ENCODE assay signal across 17 cellular contexts in the genomic region with DNA sequence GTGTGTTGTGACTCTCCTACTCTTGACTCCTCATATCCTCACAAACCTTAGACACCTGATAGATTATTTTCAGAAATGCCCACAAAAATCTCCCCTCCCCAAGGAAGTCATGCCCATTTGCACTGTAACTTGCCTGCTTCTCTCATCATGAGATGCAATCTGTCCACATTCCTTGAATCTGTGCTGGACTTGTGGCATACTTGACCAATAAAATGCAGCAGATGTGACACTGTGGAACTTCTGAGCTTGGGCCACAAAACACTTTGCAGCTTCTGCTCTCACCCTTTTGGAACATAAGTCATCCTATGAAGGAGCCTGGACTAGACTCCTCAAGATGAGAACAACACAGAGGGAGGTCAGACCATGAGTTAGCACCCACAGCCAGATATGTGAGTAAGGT. TPM values are rescaled to one million over a fixed set of nuclear protein-coding genes. Genes with fewer than 3 reads are reported as not detected.
A peak's percentile ranks its signal among the peaks of the same experiment; 100 is the strongest.
DNase-seq lines count a peak whose midpoint lies in the region; ATAC-seq and TF ChIP-seq lines count a peak whose summit lies in the region.
"Had no signal": no experiment of that assay in that cellular context is flagged by ENCODE, and none has a peak within 500 bp of the region (broad histone marks: within the 10 kb centered on the region; RNA-seq: fewer than 3 reads in every experiment).

No MANE protein-coding gene starts in this region.

- ATAC-seq in GM21390 (IDR thresholded peaks at IDR 0.05; ENCODE audit: unreplicated experiment): no peak
- ATAC-seq: HCT116 had no signal

- no peak overlapping the region for H3T11ph ChIP-seq in H9 (ENCODE audit: low read length)

- H3K27me3 Mint-ChIP-seq in CD14-positive monocyte (ENCODE audit: low read depth in 3 of 3) (peaks cover 24 to 41% (median 31%) of the 10 kb centered on the region in 3 donors), H9 (ENCODE audit: low read depth) (peaks cover 33% of the 10 kb centered on the region)

- intact Hi-C loops in CD14-positive monocyte (cut with micrococcal nuclease): loop anchor here in 1 of 2 donors (10.0 kb wide), 1 partner anchor 59 kb away; no protein-coding TSS in a partner anchor

- H3K4ac ChIP-seq in H9 (ENCODE audit: low read depth, low read length): no peak overlapping the region

- H3K23me2 ChIP-seq in H9 (ENCODE audit: insufficient read length, low read depth, low read length, poor library complexity, severe bottlenecking): peaks cover 4% of the 10 kb centered on the region

- no peak overlapping the region for H2BK12ac ChIP-seq in H9 (ENCODE audit: insufficient read length, low read depth, low read length)

- no peaks in the 10 kb centered on the region; the same call in 1 of the 2 replicates for H3K27me3 ChIP-seq in H9 (ENCODE audit: insufficient read depth, low read length)
- H3K27me3 ChIP-seq: BLaER1 treated with 17β-estradiol and CSF1 and Interleukin-3, amounts not matched to agents 10 nM and 100 nM had no signal

- no peak overlapping the region for H4K8ac ChIP-seq in H9 (replicated peaks; ENCODE audit: insufficient read length, low read depth, low read length)

- no peak overlapping the region for H3K27ac ChIP-seq in H9 (ENCODE audit: insufficient read length, low read depth, low read length)
- H3K27ac ChIP-seq: GM23248 had no signal

- H2BK120ac ChIP-seq in H9 (ENCODE audit: low read depth, low read length, poor library complexity, severe bottlenecking): no peak overlapping the region

- no peak overlapping the region for H3K18ac ChIP-seq in H9 (ENCODE audit: insufficient read length, low read depth, low read length)

- H4K20me1 ChIP-seq in H9 (ENCODE audit: control insufficient read depth, insufficient read depth, insufficient read length): no peaks in the 10 kb centered on the region
- H4K20me1 ChIP-seq: BLaER1 treated with 17β-estradiol and CSF1 and Interleukin-3, amounts not matched to agents 10 nM and 100 nM had no signal

- H4K91ac ChIP-seq in H9 (ENCODE audit: insufficient read length, low read depth, low read length): no peak overlapping the region

- H3K27ac Mint-ChIP-seq in CD14-positive monocyte (peak overlapping the region in 4 of 7 donors; percentile 2 to 39 (median 14)), H9 (no peak overlapping the region)
- H3K27ac Mint-ChIP-seq: CD4-positive, alpha-beta memory T cell had no signal

- no peak overlapping the region for H3K9ac ChIP-seq in H9 (ENCODE audit: extremely low read depth, insufficient read length, low read length)
- H3K9ac ChIP-seq: BLaER1 treated with 17β-estradiol and CSF1 and Interleukin-3, amounts not matched to agents 10 nM and 100 nM; GM23248 had no signal

- H3K4me3 Mint-ChIP-seq in CD14-positive monocyte (peak overlapping the region in 1 of 2 donors; percentile 48), H9 (no peak overlapping the region)
- H3K4me3 Mint-ChIP-seq: CD4-positive, alpha-beta memory T cell had no signal

- H2BK15ac ChIP-seq in H9 (ENCODE audit: low read depth, low read length): no peak overlapping the region

- TF ChIP-seq CTCF in CD14-positive monocyte (IDR thresholded peaks at IDR 0.05) (no peak), H9 (conservative IDR thresholded peaks at IDR 0.05) (no peak)

- H3K14ac ChIP-seq in H9 (ENCODE audit: insufficient read depth, low read length): no peak overlapping the region

- no peak overlapping the region for H2AFZ ChIP-seq in H9 (ENCODE audit: low read length)
- H2AFZ ChIP-seq: GM23248 had no signal

- H3K9me3 ChIP-seq in H9 (ENCODE audit: control insufficient read depth, low read depth, low read length): no peaks in the 10 kb centered on the region
- H3K9me3 ChIP-seq: BE2C had no signal

- DNase-seq in CD14-positive monocyte (ENCODE audit: low spot score) (no peak), H9 (no peak), myocyte (ENCODE audit: low read depth) (peak; percentile 72), UCSD-AML1 (lab: John Stamatoyannopoulos, UW; ENCODE audit: unreplicated experiment) (no peak)
- DNase-seq in activated CD4-positive, alpha-beta T cell treated with anti-CD3 and anti-CD28 coated beads for 48 hours: no peak
- DNase-seq: AML-193; BE2C; Calu3; CD4-positive, alpha-beta memory T cell; COR-L47; DMS53; DMS79 treated with DMSO at 0.1 percent for 48 hours; GM23248; H7 had no signal

- H4K5ac ChIP-seq in H9 (ENCODE audit: insufficient read length, low read depth, low read length): no peak overlapping the region

- no peak overlapping the region for H2BK20ac ChIP-seq in H9 (ENCODE audit: low read depth, low read length, poor library complexity, severe bottlenecking)

- H3K9me3 Mint-ChIP-seq in CD14-positive monocyte (peaks cover 0 to 10% (median 2%) of the 10 kb centered on the region in 7 donors), H9 (no peaks in the 10 kb centered on the region)

- H3K4me1 Mint-ChIP-seq in CD14-positive monocyte (peaks cover 28% of the 10 kb centered on the region), H9 (peaks cover 21 to 24% of the 10 kb centered on the region in 2 experiments)

- peaks cover 7 to 17% of the 10 kb centered on the region in 2 donors for H3K36me3 Mint-ChIP-seq in CD14-positive monocyte
- H3K36me3 Mint-ChIP-seq in H9 (ENCODE audit: insufficient read depth in 1 of 3, low read depth in 3 of 3): no peaks in the 10 kb centered on the region
- H3K36me3 Mint-ChIP-seq: CD4-positive, alpha-beta memory T cell had no signal

- no peak overlapping the region for H3K4me2 ChIP-seq in H9 (ENCODE audit: insufficient read depth, insufficient read length, low read length)

- H3K79me2 ChIP-seq in H9 (ENCODE audit: insufficient read depth, low read length): no peaks in the 10 kb centered on the region

- no peaks in the 10 kb centered on the region for H3K4me1 ChIP-seq in H9 (ENCODE audit: insufficient read depth, low read length)
- H3K4me1 ChIP-seq: BE2C had no signal

- H3K79me1 ChIP-seq in H9 (ENCODE audit: insufficient read depth, low read depth, low read length, poor library complexity, severe bottlenecking): no peaks in the 10 kb centered on the region

- no peak overlapping the region for H2AK5ac ChIP-seq in H9 (ENCODE audit: insufficient read length, low read length)

- H3K23ac ChIP-seq in H9 (ENCODE audit: insufficient read length, low read depth, low read length): peak overlapping the region; percentile 63

- H2BK5ac ChIP-seq in H9 (ENCODE audit: insufficient read length, low read length): no peak overlapping the region

- H3K56ac ChIP-seq in H9 (ENCODE audit: insufficient read length, low read depth, low read length): no peak overlapping the region

RNA-seq across cellular contexts. Expression of a gene that starts 4.4 kb away (rescaled TPM):
- polyA plus RNA-seq in CD14-positive monocyte: 100 to 1,000 TPM in 1 of 2 donors, 10 to 100 TPM in 1; 61.8 to 117 TPM
- 1.4 and 1.9 TPM in 2 replicates for total RNA-seq in H9 (2021)
- total RNA-seq in myocyte: 8.5 and 9.0 TPM in 2 replicates
- polyA plus RNA-seq in myocyte (2012): 30.6 TPM
- polyA plus RNA-seq: CD4-positive, alpha-beta memory T cell had no signal

Comparison
In these comparisons a context has a peak if more than half of its experiments do, and no peak if none do; other contexts are left out.
1. H3K27ac Mint-ChIP-seq: peak in CD14-positive monocyte (4 of 7); none in H9 (0 of 3).